ENCODE assay signal across 13 cellular contexts in genomic region chr10:129055966-129056365, GRCh38.
DNase-seq lines count a peak whose midpoint lies in the region; ATAC-seq and TF ChIP-seq lines count a peak whose summit lies in the region.
"Had no signal": no experiment of that assay in that cellular context is flagged by ENCODE, and none has a peak within 500 bp of the region (broad histone marks: within the 10 kb centered on the region; RNA-seq: fewer than 3 reads in every experiment).

No MANE protein-coding gene starts in this region.

- TF ChIP-seq CTCF in nephron progenitor cell (IDR thresholded peaks at IDR 0.05): no peak

- H3K4me1 Mint-ChIP-seq in activated naive CD8-positive, alpha-beta T cell treated with anti-CD3 and anti-CD28 coated beads, Interleukin-2, amount 10 ng/mL, durations not matched to agents 7 days and 5 days: peaks cover 25% of the 10 kb centered on the region
- H3K4me1 Mint-ChIP-seq in activated naive CD8-positive, alpha-beta T cell treated with anti-CD3 and anti-CD28 coated beads for 36 hours: peaks cover 34% of the 10 kb centered on the region
- H3K4me1 Mint-ChIP-seq in nephron progenitor cell: peaks cover 38% of the 10 kb centered on the region
- peaks cover 24% of the 10 kb centered on the region for H3K4me1 Mint-ChIP-seq in activated CD4-positive, alpha-beta memory T cell treated with anti-CD3 and anti-CD28 coated beads for 36 hours (ENCODE audit: low read depth)
- peaks cover 8% of the 10 kb centered on the region for H3K4me1 Mint-ChIP-seq in stimulated activated effector memory CD8-positive, alpha-beta T cell treated with anti-CD3 and anti-CD28 coated beads, Interleukin-12 subunit alpha, Interleukin-12 subunit beta, amount 100 ng/mL, for 72 hours

- no peaks in the 10 kb centered on the region for H3K9me3 Mint-ChIP-seq in activated naive CD8-positive, alpha-beta T cell treated with anti-CD3 and anti-CD28 coated beads, Interleukin-2, amount 10 ng/mL, durations not matched to agents 7 days and 5 days
- H3K9me3 Mint-ChIP-seq in activated naive CD8-positive, alpha-beta T cell treated with anti-CD3 and anti-CD28 coated beads for 36 hours: no peaks in the 10 kb centered on the region
- H3K9me3 Mint-ChIP-seq in nephron progenitor cell: no peaks in the 10 kb centered on the region
- no peaks in the 10 kb centered on the region for H3K9me3 Mint-ChIP-seq in activated CD4-positive, alpha-beta memory T cell treated with anti-CD3 and anti-CD28 coated beads for 36 hours
- no peaks in the 10 kb centered on the region for H3K9me3 Mint-ChIP-seq in stimulated activated effector memory CD8-positive, alpha-beta T cell treated with anti-CD3 and anti-CD28 coated beads, Interleukin-12 subunit alpha, Interleukin-12 subunit beta, amount 100 ng/mL, for 72 hours

- no peak for ATAC-seq in activated naive CD8-positive, alpha-beta T cell treated with anti-CD3 and anti-CD28 coated beads, Interleukin-2, amount 10 ng/mL, durations not matched to agents 7 days and 5 days (ENCODE audit: low read depth)
- ATAC-seq in stimulated activated effector memory CD8-positive, alpha-beta T cell treated with anti-CD3 and anti-CD28 coated beads, Interleukin-12 subunit alpha, Interleukin-12 subunit beta, amount 100 ng/mL, for 72 hours: no peak

- no peaks in the 10 kb centered on the region for H3K36me3 Mint-ChIP-seq in activated naive CD8-positive, alpha-beta T cell treated with anti-CD3 and anti-CD28 coated beads, Interleukin-2, amount 10 ng/mL, durations not matched to agents 7 days and 5 days
- H3K36me3 Mint-ChIP-seq in activated naive CD8-positive, alpha-beta T cell treated with anti-CD3 and anti-CD28 coated beads for 36 hours: no peaks in the 10 kb centered on the region
- H3K36me3 Mint-ChIP-seq in nephron progenitor cell (ENCODE audit: low read depth): no peaks in the 10 kb centered on the region
- no peaks in the 10 kb centered on the region for H3K36me3 Mint-ChIP-seq in activated CD4-positive, alpha-beta memory T cell treated with anti-CD3 and anti-CD28 coated beads for 36 hours
- H3K36me3 Mint-ChIP-seq in stimulated activated effector memory CD8-positive, alpha-beta T cell treated with anti-CD3 and anti-CD28 coated beads, Interleukin-12 subunit alpha, Interleukin-12 subunit beta, amount 100 ng/mL, for 72 hours: no peaks in the 10 kb centered on the region

- peak; percentile 22 for DNase-seq in activated naive CD8-positive, alpha-beta T cell treated with anti-CD3 and anti-CD28 coated beads, Interleukin-2, amount 10 ng/mL, durations not matched to agents 7 days and 5 days
- no peak for DNase-seq in activated naive CD8-positive, alpha-beta T cell treated with anti-CD3 and anti-CD28 coated beads for 36 hours
- DNase-seq in SK-N-DZ (ENCODE audit: low spot score): peak; percentile 16
- DNase-seq in nephron progenitor cell: peak; percentile 43
- no peak for DNase-seq in activated CD4-positive, alpha-beta memory T cell treated with anti-CD3 and anti-CD28 coated beads for 36 hours
- no peak for DNase-seq in stimulated activated effector memory CD8-positive, alpha-beta T cell treated with anti-CD3 and anti-CD28 coated beads, Interleukin-12 subunit alpha, Interleukin-12 subunit beta, amount 100 ng/mL, for 72 hours (ENCODE audit: low spot score in 2 of 2)
- DNase-seq in NCI-H1694 treated with DMSO at 0.1 percent for 48 hours (lab: John Stamatoyannopoulos, UW): no peak
- DNase-seq: KBM-7, MV-4-11, NCI-H187, NCI-H2171, NCI-H526 treated with DMSO at 0.1 percent for 48 hours, Right ventricle myocardium superior had no signal

- CTCF ChIA-PET in activated CD4-positive, alpha-beta memory T cell treated with anti-CD3 and anti-CD28 coated beads for 36 hours (lab: Charles Lee): no interaction called here

- intact Hi-C loops in activated CD4-positive, alpha-beta memory T cell treated with anti-CD3 and anti-CD28 coated beads for 36 hours (cut with micrococcal nuclease): no loop called here

- no peak overlapping the region for H3K27ac Mint-ChIP-seq in activated naive CD8-positive, alpha-beta T cell treated with anti-CD3 and anti-CD28 coated beads, Interleukin-2, amount 10 ng/mL, durations not matched to agents 7 days and 5 days
- H3K27ac Mint-ChIP-seq in activated naive CD8-positive, alpha-beta T cell treated with anti-CD3 and anti-CD28 coated beads for 36 hours: no peak overlapping the region
- H3K27ac Mint-ChIP-seq in nephron progenitor cell: no peak overlapping the region
- H3K27ac Mint-ChIP-seq in activated CD4-positive, alpha-beta memory T cell treated with anti-CD3 and anti-CD28 coated beads for 36 hours: no peak overlapping the region
- no peak overlapping the region for H3K27ac Mint-ChIP-seq in stimulated activated effector memory CD8-positive, alpha-beta T cell treated with anti-CD3 and anti-CD28 coated beads, Interleukin-12 subunit alpha, Interleukin-12 subunit beta, amount 100 ng/mL, for 72 hours

- H3K27me3 Mint-ChIP-seq in activated naive CD8-positive, alpha-beta T cell treated with anti-CD3 and anti-CD28 coated beads, Interleukin-2, amount 10 ng/mL, durations not matched to agents 7 days and 5 days: peaks cover 51% of the 10 kb centered on the region
- H3K27me3 Mint-ChIP-seq in activated naive CD8-positive, alpha-beta T cell treated with anti-CD3 and anti-CD28 coated beads for 36 hours: no peaks in the 10 kb centered on the region
- peaks cover 9% of the 10 kb centered on the region for H3K27me3 Mint-ChIP-seq in nephron progenitor cell (ENCODE audit: low read depth, poor library complexity)
- H3K27me3 Mint-ChIP-seq in activated CD4-positive, alpha-beta memory T cell treated with anti-CD3 and anti-CD28 coated beads for 36 hours: no peaks in the 10 kb centered on the region

- no peak overlapping the region for H3K4me3 Mint-ChIP-seq in activated naive CD8-positive, alpha-beta T cell treated with anti-CD3 and anti-CD28 coated beads, Interleukin-2, amount 10 ng/mL, durations not matched to agents 7 days and 5 days
- H3K4me3 Mint-ChIP-seq in activated naive CD8-positive, alpha-beta T cell treated with anti-CD3 and anti-CD28 coated beads for 36 hours: no peak overlapping the region
- peak overlapping the region; percentile 8 for H3K4me3 Mint-ChIP-seq in nephron progenitor cell
- H3K4me3 Mint-ChIP-seq in activated CD4-positive, alpha-beta memory T cell treated with anti-CD3 and anti-CD28 coated beads for 36 hours: no peak overlapping the region
- H3K4me3 Mint-ChIP-seq in stimulated activated effector memory CD8-positive, alpha-beta T cell treated with anti-CD3 and anti-CD28 coated beads, Interleukin-12 subunit alpha, Interleukin-12 subunit beta, amount 100 ng/mL, for 72 hours: no peak overlapping the region

- POLR2A ChIA-PET in activated naive CD8-positive, alpha-beta T cell treated with anti-CD3 and anti-CD28 coated beads, Interleukin-2, amount 10 ng/mL, durations not matched to agents 7 days and 5 days (lab: Charles Lee): no interaction called here
- POLR2A ChIA-PET in activated CD4-positive, alpha-beta memory T cell treated with anti-CD3 and anti-CD28 coated beads for 36 hours (lab: Charles Lee): no interaction called here

Comparison
In these comparisons a context has a peak if more than half of its experiments do, and no peak if none do; other contexts are left out.
1. DNase-seq: peak in activated naive CD8-positive, alpha-beta T cell treated with anti-CD3 and anti-CD28 coated beads, Interleukin-2, amount 10 ng/mL, durations not matched to agents 7 days and 5 days (single experiment), SK-N-DZ (single experiment) and nephron progenitor cell (single experiment); none in activated naive CD8-positive, alpha-beta T cell treated with anti-CD3 and anti-CD28 coated beads for 36 hours (single experiment), activated CD4-positive, alpha-beta memory T cell treated with anti-CD3 and anti-CD28 coated beads for 36 hours (single experiment), stimulated activated effector memory CD8-positive, alpha-beta T cell treated with anti-CD3 and anti-CD28 coated beads, Interleukin-12 subunit alpha, Interleukin-12 subunit beta, amount 100 ng/mL, for 72 hours (0 of 2) and NCI-H1694 treated with DMSO at 0.1 percent for 48 hours (single experiment).